ENCODE assay signal across 8 cellular contexts in the genomic region with DNA sequence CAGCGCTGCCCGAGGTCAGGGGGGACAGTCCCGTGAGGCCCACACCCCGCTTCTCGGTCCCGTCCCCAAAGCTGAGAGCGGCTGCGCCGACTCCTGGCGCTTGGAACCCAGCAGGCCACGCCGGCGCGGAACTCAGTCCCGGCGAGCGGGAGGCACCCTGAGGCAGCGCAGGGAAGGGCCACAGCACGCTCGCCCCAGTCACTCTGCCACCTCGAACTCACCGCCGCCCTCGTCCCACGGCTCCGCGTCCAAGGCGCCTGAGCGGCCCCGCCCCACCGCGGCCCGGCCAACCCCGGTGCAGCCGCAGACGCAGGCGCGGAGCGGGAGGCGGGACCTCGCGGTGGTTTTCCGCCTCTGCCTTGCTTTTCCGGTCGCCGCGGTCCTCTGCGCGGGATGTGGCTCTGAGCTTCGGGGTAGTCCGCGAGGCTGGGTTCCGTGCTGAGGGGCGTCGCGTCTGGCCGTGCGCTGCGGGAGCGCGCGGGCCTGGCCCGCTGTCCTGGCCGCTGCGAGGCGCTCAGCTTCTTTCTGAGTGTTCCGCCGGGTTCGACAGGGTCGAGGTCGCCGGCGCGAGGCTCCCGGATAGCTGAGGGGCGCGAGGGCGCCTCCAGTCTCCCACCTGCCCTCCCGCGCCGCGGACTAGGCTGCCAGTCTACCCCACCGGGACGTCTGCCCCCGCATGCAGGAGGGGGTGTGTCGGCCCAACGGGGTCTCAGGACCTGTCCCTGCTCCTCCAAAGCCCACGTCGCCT.
DNase-seq lines count a peak whose midpoint lies in the region; ATAC-seq lines count a peak whose summit lies in the region.

A gene with protein sequence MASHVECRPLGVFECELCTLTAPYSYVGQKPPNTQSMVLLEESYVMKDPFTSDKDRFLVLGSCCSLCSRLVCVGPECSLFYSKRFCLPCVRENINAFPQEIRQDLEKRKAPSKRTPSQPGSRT (minus strand): TSS at position 259 of the 748 bp plus-strand sequence. CDS start 2,009 bp downstream, outside the sequence.

- H2AFZ ChIP-seq in neuron (ENCODE audit: low read depth, low read length), result peak within 1 kb of the TSS; percentile 91

- no peaks in the 10 kb centered on the region for H3K36me3 ChIP-seq in KOPT-K1 (ENCODE audit: insufficient read depth, low read length)
- no peaks in the 10 kb centered on the region for H3K36me3 ChIP-seq in neuron (ENCODE audit: insufficient read depth, low read length)
- H3K36me3 ChIP-seq in subcutaneous abdominal adipose tissue (ENCODE audit: control insufficient read depth in 5 of 5, insufficient read depth in 5 of 5, low read length in 5 of 5), result peaks cover 0 to 12% (median 0%) of the 10 kb centered on the region in 5 donors

- H3K4me3 ChIP-seq in neuron (ENCODE audit: low read length), result peak within 1 kb of the TSS; percentile 97
- H3K4me3 ChIP-seq in subcutaneous abdominal adipose tissue (ENCODE audit: low read depth in 1 of 5, low read length in 5 of 5), result peak within 1 kb of the TSS; percentile 44 to 95 (median 84)

- H3K9ac ChIP-seq in subcutaneous abdominal adipose tissue (ENCODE audit: low read length in 5 of 5), result peak within 1 kb of the TSS in 4 of 5 donors; percentile 79 to 94 (median 92)

- no peaks in the 10 kb centered on the region for H3K9me3 ChIP-seq in KOPT-K1 (ENCODE audit: insufficient read depth, low read length, poor library complexity, severe bottlenecking)
- H3K9me3 ChIP-seq in neuron (ENCODE audit: low read length), result no peaks in the 10 kb centered on the region
- no peaks in the 10 kb centered on the region for H3K9me3 ChIP-seq in subcutaneous abdominal adipose tissue (ENCODE audit: control insufficient read depth in 5 of 5, low read length in 5 of 5)

- ATAC-seq in GM21786 (IDR thresholded peaks at IDR 0.05; ENCODE audit: unreplicated experiment), result peak; percentile 81

- DNase-seq in ELF-1 (ENCODE audit: low read depth, low spot score) (peak; percentile 85), SIG-M5 (lab: John Stamatoyannopoulos, UW) (peak; percentile 30), foreskin melanocyte (peak; percentile 75)
- peak; percentile 90 for DNase-seq in activated gamma-delta T cell treated with anti-CD3 and anti-CD28 coated beads, Interleukin-2, amount 50 U/mL, for 16 hours (ENCODE audit: low read depth)

- H3K4me1 ChIP-seq in neuron (ENCODE audit: insufficient read depth, low read length) (peaks cover 8% of the 10 kb centered on the region), subcutaneous abdominal adipose tissue (ENCODE audit: control insufficient read depth in 5 of 5, insufficient read depth in 5 of 5, low read length in 5 of 5) (peaks cover 3 to 31% (median 24%) of the 10 kb centered on the region in 5 donors)

- H3K27ac ChIP-seq in KOPT-K1 (ENCODE audit: low read depth, low read length, poor library complexity, severe bottlenecking), result peak within 1 kb of the TSS; percentile 73
- peak within 1 kb of the TSS; percentile 72 for H3K27ac ChIP-seq in subcutaneous abdominal adipose tissue (ENCODE audit: low read depth, low read length)

- H3K27me3 ChIP-seq in neuron (ENCODE audit: insufficient read depth, low read length) (no peaks in the 10 kb centered on the region), subcutaneous abdominal adipose tissue (ENCODE audit: control insufficient read depth in 5 of 5, insufficient read depth in 4 of 5, low read length in 5 of 5) (no peaks in the 10 kb centered on the region)

Comparison
In these comparisons a context has a peak if more than half of its experiments do, and no peak if none do; other contexts are left out.
1. Peak in every context shown above with its lines: DNase-seq, ATAC-seq, H3K4me3 ChIP-seq and H3K27ac ChIP-seq.
2. DNase-seq: peak in every context shown above with its lines; median percentile 90 in activated gamma-delta T cell treated with anti-CD3 and anti-CD28 coated beads, Interleukin-2, amount 50 U/mL, for 16 hours; 85 in ELF-1; 75 in foreskin melanocyte; 30 in SIG-M5.